Comparison of ENCODE assay signal across 29 cellular contexts in genomic region chr2:45049937-45050336, GRCh38. TPM values are rescaled to one million over a fixed set of nuclear protein-coding genes. Genes with fewer than 3 reads are reported as not detected.
A peak's percentile ranks its signal among the peaks of the same experiment; 100 is the strongest.
DNase-seq lines count a peak whose midpoint lies in the region; ATAC-seq, FAIRE-seq and TF ChIP-seq lines count a peak whose summit lies in the region.
"Had no signal": no experiment of that assay in that cellular context is flagged by ENCODE, and none has a peak within 500 bp of the region (broad histone marks: within the 10 kb centered on the region; RNA-seq: fewer than 3 reads in every experiment).

No MANE protein-coding gene starts in this region.

- H3K9me3 ChIP-seq in HepG2 (ENCODE audit: low read length) (no peaks in the 10 kb centered on the region), right lobe of liver (no peaks in the 10 kb centered on the region), endodermal cell (ENCODE audit: control insufficient read depth, low read length) (peaks cover 4% of the 10 kb centered on the region)
- H3K9me3 ChIP-seq: BE2C, BLaER1 had no signal

- no peak overlapping the region for H3K4me2 ChIP-seq in HepG2 (ENCODE audit: low read depth, low read length)
- H3K4me2 ChIP-seq: BLaER1 had no signal

- H3K36me3 ChIP-seq in HepG2 (replicated peaks in 1 of 2; ENCODE audit: control insufficient read depth in 1 of 2, insufficient read depth in 2 of 2, low read length in 2 of 2): no peaks in the 10 kb centered on the region
- no peaks in the 10 kb centered on the region for H3K36me3 ChIP-seq in right lobe of liver
- H3K36me3 ChIP-seq in endodermal cell (ENCODE audit: control insufficient read depth, insufficient read depth, low read length): no peaks in the 10 kb centered on the region
- H3K36me3 ChIP-seq: BE2C, BLaER1 had no signal

- H2AFZ ChIP-seq in HepG2 (ENCODE audit: low read length): no peak overlapping the region

- in situ Hi-C loops in HepG2 (cut with HindIII; ENCODE audit: extremely low pct_ligation_motif_present, low pct_unique_long_range_greater_than_20kb): loop anchor here (5.0 kb wide), 1 partner anchor 37 kb away; no protein-coding TSS in a partner anchor

- H4K20me1 ChIP-seq in HepG2 (ENCODE audit: insufficient read depth, low read length): no peaks in the 10 kb centered on the region
- H4K20me1 ChIP-seq: BLaER1 had no signal

- TF ChIP-seq RAD21 in HepG2 (CRISPR knock-in tag; IDR thresholded peaks at IDR 0.05): no peak

- DNase-seq in HepG2 (ENCODE audit: low spot score): peak; percentile 45
- no peak for DNase-seq in right lobe of liver
- DNase-seq in endodermal cell: peak; percentile 37
- DNase-seq in activated CD8-positive, alpha-beta memory T cell treated with anti-CD3 and anti-CD28 coated beads, Interleukin-2, amount 50 U/mL, for 48 hours: no peak
- DNase-seq in type B pancreatic cell (ENCODE audit: extremely low spot score, unreplicated experiment): no peak
- DNase-seq: 8988T; ACHN; BE2C; C1 segment of cervical spinal cord; CD4-positive, alpha-beta memory T cell; CD4-positive, CD25-positive, alpha-beta regulatory T cell; CD8-positive, alpha-beta memory T cell; COR-L47; DMS 273 treated with DMSO at 0.1 percent for 48 hours; DMS153; DMS53; DMS79; DND-41; EL; GDM1 had no signal

- H3K4me1 ChIP-seq in HepG2 (ENCODE audit: insufficient read depth, low read length): peaks cover 11% of the 10 kb centered on the region; the same call in 1 of the 2 replicates
- H3K4me1 ChIP-seq in right lobe of liver: no peaks in the 10 kb centered on the region
- H3K4me1 ChIP-seq in endodermal cell (ENCODE audit: control insufficient read depth, insufficient read depth, low read length): no peaks in the 10 kb centered on the region

- CTCF ChIA-PET in HepG2 (lab: Yijun Ruan, JAX; ENCODE audit: low intra/inter-chr PET ratio, low total read pairs): no interaction called here

- 0 out of 4 replicates have a peak, but pooled peaks of 1 of the 2 experiments have one; percentile 7 for TF ChIP-seq EP300 in HepG2 (IDR thresholded peaks at IDR 0.05; ENCODE audit: low read depth in 2 of 2, low read length in 2 of 2)
- TF ChIP-seq EP300 in HepG2 (CRISPR knock-in tag; IDR thresholded peaks at IDR 0.05; ENCODE audit: borderline replicate concordance): no peak

- TF ChIP-seq CTCF in HepG2 (CRISPR knock-in tag; IDR thresholded peaks at IDR 0.05) (no peak), right lobe of liver (IDR thresholded peaks at IDR 0.05) (no peak), endodermal cell (conservative IDR thresholded peaks at IDR 0.05) (no peak), type B pancreatic cell (conservative IDR thresholded peaks at IDR 0.05) (no peak)

- H3K9ac ChIP-seq in HepG2 (ENCODE audit: insufficient read depth, low read depth, low read length) (no peak overlapping the region), endodermal cell (ENCODE audit: extremely low read depth, low read length, poor library complexity, severe bottlenecking) (no peak overlapping the region)
- H3K9ac ChIP-seq: BLaER1 had no signal

- H3K27ac Mint-ChIP-seq in endodermal cell (no peak overlapping the region), type B pancreatic cell (no peak overlapping the region)
- H3K27ac Mint-ChIP-seq: CD14-positive monocyte; CD4-positive, alpha-beta memory T cell; CD4-positive, CD25-positive, alpha-beta regulatory T cell had no signal

- 6% methylated on average over 7 of the region's 11 CpGs for WGBS in HepG2 (ENCODE audit: low lambda C conversion rate)
- WGBS in right lobe of liver (ENCODE audit: insufficient coverage, low coverage, low lambda C conversion rate, missing lambda C conversion rate): 70% methylated on average over 5 of the region's 11 CpGs
- WGBS in endodermal cell (ENCODE audit: insufficient coverage in 1 of 2, insufficient read length in 1 of 2), 2 experiments: 87 to 95% methylated on average over 11 of the region's 11 CpGs

- H3K79me2 ChIP-seq in HepG2 (ENCODE audit: insufficient read depth, low read length): no peaks in the 10 kb centered on the region

- H3K27me3 ChIP-seq in HepG2 (ENCODE audit: control insufficient read depth in 1 of 2, insufficient read depth in 2 of 2, low read length in 2 of 2) (peaks cover 0 to 22% of the 10 kb centered on the region in 2 experiments; a peak in 4 of 5 replicates), right lobe of liver (no peaks in the 10 kb centered on the region), endodermal cell (ENCODE audit: control insufficient read depth, insufficient read depth, low read length, poor library complexity, severe bottlenecking) (peaks cover 4% of the 10 kb centered on the region)
- H3K27me3 ChIP-seq: BE2C, BLaER1 had no signal

- intact Hi-C loops in HepG2 (cut with micrococcal nuclease; ENCODE audit: unreplicated experiment) (no loop called here), right lobe of liver (cut with DNase I) (no loop called here)

- TF ChIP-seq POLR2A in HepG2 (IDR thresholded peaks at IDR 0.05; ENCODE audit: insufficient read depth in 1 of 2, low read depth in 2 of 2, low read length in 2 of 2): no peak
- TF ChIP-seq POLR2A in right lobe of liver (IDR thresholded peaks at IDR 0.05): no peak

- H3K9me3 Mint-ChIP-seq in endodermal cell (no peaks in the 10 kb centered on the region), type B pancreatic cell (no peaks in the 10 kb centered on the region)
- H3K9me3 Mint-ChIP-seq: CD8-positive, alpha-beta memory T cell had no signal

- H3K4me3 Mint-ChIP-seq in endodermal cell (no peak overlapping the region), type B pancreatic cell (no peak overlapping the region)
- H3K4me3 Mint-ChIP-seq: CD14-positive monocyte; CD4-positive, alpha-beta memory T cell; CD4-positive, CD25-positive, alpha-beta regulatory T cell; CD8-positive, alpha-beta memory T cell had no signal

- H3K36me3 Mint-ChIP-seq in endodermal cell (ENCODE audit: low read depth) (no peaks in the 10 kb centered on the region), type B pancreatic cell (no peaks in the 10 kb centered on the region)
- H3K36me3 Mint-ChIP-seq: CD14-positive monocyte; CD4-positive, alpha-beta memory T cell; CD4-positive, CD25-positive, alpha-beta regulatory T cell; CD8-positive, alpha-beta memory T cell had no signal

- ATAC-seq in HepG2: peak; percentile 85
- ATAC-seq in right lobe of liver: no peak
- ATAC-seq: GM12878 had no signal

- H3K27me3 Mint-ChIP-seq in endodermal cell (ENCODE audit: insufficient read depth): peaks cover 8% of the 10 kb centered on the region
- peaks cover 40% of the 10 kb centered on the region for H3K27me3 Mint-ChIP-seq in type B pancreatic cell
- H3K27me3 Mint-ChIP-seq: CD4-positive, CD25-positive, alpha-beta regulatory T cell had no signal

- peak; percentile 34 for FAIRE-seq in HepG2 (lab: Jason Lieb, UNC)
- FAIRE-seq: A204.1, GM12878, GM12892, GM18507 had no signal

- H3K4me1 Mint-ChIP-seq in endodermal cell (peaks cover 4% of the 10 kb centered on the region), type B pancreatic cell (ENCODE audit: unreplicated experiment) (peaks cover 8% of the 10 kb centered on the region)
- H3K4me1 Mint-ChIP-seq: CD14-positive monocyte; CD4-positive, alpha-beta memory T cell; CD4-positive, CD25-positive, alpha-beta regulatory T cell; CD8-positive, alpha-beta memory T cell had no signal

- POLR2A ChIA-PET in HepG2 (lab: Yijun Ruan, JAX): no interaction called here

- H3K27ac ChIP-seq in HepG2 (ENCODE audit: extremely low read length, insufficient read depth, low read length) (no peak overlapping the region), right lobe of liver (no peak overlapping the region), endodermal cell (ENCODE audit: low read depth, low read length) (no peak overlapping the region)
- H3K27ac ChIP-seq: BLaER1 had no signal

- BruUV-seq in HepG2 (replicated peaks; lab: Mats Ljungman, UMichigan): no TSS peak

- H3K4me3 ChIP-seq in HepG2 (replicated peaks in 1 of 3; ENCODE audit: insufficient read depth in 1 of 3, low read depth in 2 of 3, low read length in 3 of 3): no peak overlapping the region
- H3K4me3 ChIP-seq in right lobe of liver: no peak overlapping the region
- H3K4me3 ChIP-seq in endodermal cell (ENCODE audit: low read length): no peak overlapping the region
- H3K4me3 ChIP-seq: BLaER1, GM12878 had no signal

TF ChIP-seq in HepG2, 621 proteins besides CTCF, POLR2A, EP300 and RAD21 (continues in another document):
- TF ChIP-seq ZMAT3 (CRISPR knock-in tag; conservative IDR thresholded peaks at IDR 0.05): no peak

RNA-seq across cellular contexts. Expression of gene SIX2, which starts 40.7 kb away (rescaled TPM):
- not detected in 2 replicates for total RNA-seq in HepG2 (2016; rRNA removed; fragmentation: Illumina TruSeq; extraction: Trizol)
- not detected in 2 replicates for total RNA-seq in HepG2 (2016; cell fraction: cytosol; rRNA removed; fragmentation: Illumina TruSeq; extraction: Trizol; ENCODE audit: low read depth)
- not detected in 2 replicates for total RNA-seq in HepG2 (2016; cell fraction: insoluble cytoplasmic fraction; rRNA removed; fragmentation: Illumina TruSeq; extraction: Trizol)
- total RNA-seq in HepG2 (2016; cell fraction: membrane; rRNA removed; fragmentation: Illumina TruSeq; extraction: Trizol): not detected in 2 replicates
- not detected in 2 replicates for total RNA-seq in HepG2 (2016; cell fraction: nucleus; rRNA removed; fragmentation: Illumina TruSeq; extraction: Trizol)
- polyA plus RNA-seq in HepG2 (2011; rRNA removed): not detected in 2 replicates
- polyA plus RNA-seq in HepG2 (2011; cell fraction: cytosol; rRNA removed): not detected in 2 replicates
- not detected in 2 replicates for polyA plus RNA-seq in HepG2 (2011; cell fraction: nucleus; rRNA removed)
- not detected in 2 replicates for polyA plus RNA-seq in HepG2 (2012)
- polyA plus RNA-seq in HepG2 (2016; cell fraction: cytosol; fragmentation: Illumina TruSeq; extraction: Trizol; ENCODE audit: low read depth): not detected in 2 replicates
- polyA plus RNA-seq in HepG2 (2016; cell fraction: insoluble cytoplasmic fraction; fragmentation: Illumina TruSeq; extraction: Trizol; ENCODE audit: low read depth): not detected in 2 replicates
- not detected in 2 replicates for polyA plus RNA-seq in HepG2 (2016; cell fraction: membrane; fragmentation: Illumina TruSeq; extraction: Trizol; ENCODE audit: low read depth)
- polyA plus RNA-seq in HepG2 (2016; cell fraction: nucleus; fragmentation: Illumina TruSeq; extraction: Trizol; ENCODE audit: insufficient read depth, low read depth): not detected in 2 replicates
- polyA minus RNA-seq in HepG2 (2011; rRNA and poly(A)+ RNA removed; ENCODE audit: low replicate concordance): 17.4 TPM in 1 of 2 replicates, not detected in the other
- not detected in 2 replicates for polyA minus RNA-seq in HepG2 (2011; cell fraction: cytosol; rRNA and poly(A)+ RNA removed)
- 0.26 TPM in 1 of 2 replicates, not detected in the other for polyA minus RNA-seq in HepG2 (2011; cell fraction: nucleus; rRNA and poly(A)+ RNA removed)
- total RNA-seq in right lobe of liver: not detected
- not detected for total RNA-seq in endodermal cell
- polyA plus RNA-seq in endodermal cell (2013, experiment 1 of 2): 1.8 TPM
- 1.4 TPM for polyA plus RNA-seq in endodermal cell (2013, experiment 2 of 2)
- 1.9 and 13.8 TPM in 2 replicates for total RNA-seq in type B pancreatic cell (ENCODE audit: low replicate concordance)
- total RNA-seq: A673; CD4-positive, alpha-beta memory T cell; CD4-positive, CD25-positive, alpha-beta regulatory T cell; G401; GM12878 had no signal
- polyA plus RNA-seq: AG04450; CD14-positive monocyte; CD4-positive, alpha-beta memory T cell; CD4-positive, CD25-positive, alpha-beta regulatory T cell; CD8-positive, alpha-beta memory T cell; GM12878 had no signal

Comparison
In these comparisons a context has a peak if more than half of its experiments do, and no peak if none do; other contexts are left out.
1. DNase-seq: peak in HepG2 (single experiment) and endodermal cell (single experiment); none in right lobe of liver (0 of 3), activated CD8-positive, alpha-beta memory T cell treated with anti-CD3 and anti-CD28 coated beads, Interleukin-2, amount 50 U/mL, for 48 hours (single experiment) and type B pancreatic cell (single experiment).